ENCODE assay signal across 2 cellular contexts in genomic region chr7:128651096-128651495, GRCh38. TPM values are rescaled to one million over a fixed set of nuclear protein-coding genes. Genes with fewer than 3 reads are reported as not detected.
"Had no signal": no experiment of that assay in that cellular context is flagged by ENCODE, and none has a peak within 500 bp of the region (broad histone marks: within the 10 kb centered on the region; RNA-seq: fewer than 3 reads in every experiment).

No MANE protein-coding gene starts in this region.

RNA-seq across cellular contexts. Expression of gene GARIN1A, which starts 21.0 kb away (rescaled TPM):
- total RNA-seq: GM23338 had no signal
- polyA plus RNA-seq: H1 had no signal
